1 cellular context compared by ENCODE assay signal in the genomic region with DNA sequence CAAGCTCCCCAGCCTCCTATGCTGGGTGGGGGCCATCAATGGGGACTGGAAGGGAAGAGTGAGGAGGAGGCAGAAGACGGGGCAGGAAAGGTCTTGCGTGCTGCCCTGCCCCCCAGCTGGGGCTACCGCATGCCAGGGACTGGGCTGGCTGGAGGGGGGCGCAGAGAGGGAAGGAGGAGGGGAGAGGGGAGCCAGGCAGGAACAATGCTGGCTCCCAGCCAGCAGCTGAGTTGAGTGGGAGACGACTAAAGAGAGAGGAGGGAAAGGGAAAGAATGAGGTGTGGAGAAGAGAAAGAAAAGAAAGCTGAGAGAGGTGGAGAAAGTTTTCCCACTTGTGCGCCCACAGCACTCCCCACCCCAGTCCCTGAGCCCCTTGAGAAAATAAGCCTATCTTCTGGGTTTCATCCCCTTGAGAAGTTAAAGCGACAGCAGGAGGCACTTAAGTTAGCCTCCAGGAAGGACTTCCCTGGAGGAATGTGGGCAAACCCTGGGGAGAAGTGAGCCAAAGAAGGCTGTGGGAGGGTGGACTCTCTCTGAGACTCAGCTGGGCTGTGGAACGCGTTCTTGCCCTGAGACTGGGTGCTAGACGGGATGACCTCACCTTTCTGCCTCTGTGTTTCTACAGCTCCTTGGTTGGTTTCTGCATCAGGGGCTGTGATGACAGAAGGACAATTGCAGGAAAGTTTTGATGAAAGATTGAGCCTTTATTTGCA.
TF ChIP-seq lines count a peak whose summit lies in the region.

No MANE protein-coding gene starts in this region.

TF ChIP-seq in HEK293, 187 proteins besides CTCF, POLR2A, EP300 and RAD21 (continued from another document and continues in another):
- TF ChIP-seq, protein P1, sequence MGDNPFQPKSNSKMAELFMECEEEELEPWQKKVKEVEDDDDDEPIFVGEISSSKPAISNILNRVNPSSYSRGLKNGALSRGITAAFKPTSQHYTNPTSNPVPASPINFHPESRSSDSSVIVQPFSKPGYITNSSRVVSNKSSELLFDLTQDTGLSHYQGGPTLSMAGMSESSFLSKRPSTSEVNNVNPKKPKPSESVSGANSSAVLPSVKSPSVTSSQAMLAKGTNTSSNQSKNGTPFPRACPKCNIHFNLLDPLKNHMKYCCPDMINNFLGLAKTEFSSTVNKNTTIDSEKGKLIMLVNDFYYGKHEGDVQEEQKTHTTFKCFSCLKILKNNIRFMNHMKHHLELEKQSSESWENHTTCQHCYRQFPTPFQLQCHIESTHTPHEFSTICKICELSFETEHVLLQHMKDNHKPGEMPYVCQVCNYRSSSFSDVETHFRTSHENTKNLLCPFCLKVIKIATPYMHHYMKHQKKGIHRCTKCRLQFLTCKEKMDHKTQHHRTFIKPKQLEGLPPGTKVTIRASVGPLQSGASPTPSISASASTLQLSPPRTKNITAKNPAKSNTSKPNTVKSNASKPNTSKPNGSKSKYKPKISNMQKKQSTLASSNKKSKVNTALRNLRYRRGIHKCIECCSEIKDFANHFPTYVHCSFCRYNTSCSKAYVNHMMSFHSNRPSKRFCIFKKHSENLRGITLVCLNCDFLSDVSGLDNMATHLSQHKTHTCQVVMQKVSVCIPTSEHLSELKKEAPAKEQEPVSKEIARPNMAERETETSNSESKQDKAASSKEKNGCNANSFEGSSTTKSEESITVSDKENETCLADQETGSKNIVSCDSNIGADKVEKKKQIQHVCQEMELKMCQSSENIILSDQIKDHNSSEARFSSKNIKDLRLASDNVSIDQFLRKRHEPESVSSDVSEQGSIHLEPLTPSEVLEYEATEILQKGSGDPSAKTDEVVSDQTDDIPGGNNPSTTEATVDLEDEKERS (tag by site-specific recombination; IDR thresholded peaks at IDR 0.05) = no peak
- TF ChIP-seq OVOL3 (tag by site-specific recombination; IDR thresholded peaks at IDR 0.05) = no peak
- no peak for TF ChIP-seq ZNF626 (tag by site-specific recombination; IDR thresholded peaks at IDR 0.05)
- TF ChIP-seq, protein P2, sequence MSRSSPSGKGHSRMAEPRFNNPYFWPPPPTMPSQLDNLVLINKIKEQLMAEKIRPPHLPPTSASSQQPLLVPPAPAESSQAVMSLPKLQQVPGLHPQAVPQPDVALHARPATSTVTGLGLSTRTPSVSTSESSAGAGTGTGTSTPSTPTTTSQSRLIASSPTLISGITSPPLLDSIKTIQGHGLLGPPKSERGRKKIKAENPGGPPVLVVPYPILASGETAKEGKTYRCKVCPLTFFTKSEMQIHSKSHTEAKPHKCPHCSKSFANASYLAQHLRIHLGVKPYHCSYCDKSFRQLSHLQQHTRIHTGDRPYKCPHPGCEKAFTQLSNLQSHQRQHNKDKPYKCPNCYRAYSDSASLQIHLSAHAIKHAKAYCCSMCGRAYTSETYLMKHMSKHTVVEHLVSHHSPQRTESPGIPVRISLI (tag by site-specific recombination; IDR thresholded peaks at IDR 0.05) = no peak
- no peak for TF ChIP-seq ZNF48 (tag by site-specific recombination; IDR thresholded peaks at IDR 0.05)
- TF ChIP-seq, protein P3, sequence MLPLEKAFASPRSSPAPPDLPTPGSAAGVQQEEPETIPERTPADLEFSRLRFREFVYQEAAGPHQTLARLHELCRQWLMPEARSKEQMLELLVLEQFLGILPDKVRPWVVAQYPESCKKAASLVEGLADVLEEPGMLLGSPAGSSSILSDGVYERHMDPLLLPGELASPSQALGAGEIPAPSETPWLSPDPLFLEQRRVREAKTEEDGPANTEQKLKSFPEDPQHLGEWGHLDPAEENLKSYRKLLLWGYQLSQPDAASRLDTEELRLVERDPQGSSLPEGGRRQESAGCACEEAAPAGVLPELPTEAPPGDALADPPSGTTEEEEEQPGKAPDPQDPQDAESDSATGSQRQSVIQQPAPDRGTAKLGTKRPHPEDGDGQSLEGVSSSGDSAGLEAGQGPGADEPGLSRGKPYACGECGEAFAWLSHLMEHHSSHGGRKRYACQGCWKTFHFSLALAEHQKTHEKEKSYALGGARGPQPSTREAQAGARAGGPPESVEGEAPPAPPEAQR (tag by site-specific recombination; IDR thresholded peaks at IDR 0.05) = no peak
- no peak for TF ChIP-seq HOXC10 (CRISPR knock-in tag; IDR thresholded peaks at IDR 0.05)
- TF ChIP-seq YY2 (tag by site-specific recombination; IDR thresholded peaks at IDR 0.05) = no peak
- TF ChIP-seq ZNF175 (tag by site-specific recombination; IDR thresholded peaks at IDR 0.05) = no peak
- TF ChIP-seq ZNF677 (tag by site-specific recombination; IDR thresholded peaks at IDR 0.05) = no peak
- no peak for TF ChIP-seq ZNF768 (tag by site-specific recombination; IDR thresholded peaks at IDR 0.05)
- TF ChIP-seq, protein P4, sequence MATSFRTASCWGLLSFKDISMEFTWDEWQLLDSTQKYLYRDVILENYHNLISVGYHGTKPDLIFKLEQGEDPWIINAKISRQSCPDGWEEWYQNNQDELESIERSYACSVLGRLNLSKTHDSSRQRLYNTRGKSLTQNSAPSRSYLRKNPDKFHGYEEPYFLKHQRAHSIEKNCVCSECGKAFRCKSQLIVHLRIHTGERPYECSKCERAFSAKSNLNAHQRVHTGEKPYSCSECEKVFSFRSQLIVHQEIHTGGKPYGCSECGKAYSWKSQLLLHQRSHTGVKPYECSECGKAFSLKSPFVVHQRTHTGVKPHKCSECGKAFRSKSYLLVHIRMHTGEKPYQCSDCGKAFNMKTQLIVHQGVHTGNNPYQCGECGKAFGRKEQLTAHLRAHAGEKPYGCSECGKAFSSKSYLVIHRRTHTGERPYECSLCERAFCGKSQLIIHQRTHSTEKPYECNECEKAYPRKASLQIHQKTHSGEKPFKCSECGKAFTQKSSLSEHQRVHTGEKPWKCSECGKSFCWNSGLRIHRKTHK (tag by site-specific recombination; IDR thresholded peaks at IDR 0.05) = no peak
- no peak for TF ChIP-seq ZNF585B (tag by site-specific recombination; IDR thresholded peaks at IDR 0.05)
- no peak for TF ChIP-seq ZEB2 (tag by site-specific recombination; IDR thresholded peaks at IDR 0.05)
- no peak; the same call in 1 of the 2 replicates for TF ChIP-seq ZBTB20 (tag by site-specific recombination; IDR thresholded peaks at IDR 0.05)
- TF ChIP-seq, protein P5, sequence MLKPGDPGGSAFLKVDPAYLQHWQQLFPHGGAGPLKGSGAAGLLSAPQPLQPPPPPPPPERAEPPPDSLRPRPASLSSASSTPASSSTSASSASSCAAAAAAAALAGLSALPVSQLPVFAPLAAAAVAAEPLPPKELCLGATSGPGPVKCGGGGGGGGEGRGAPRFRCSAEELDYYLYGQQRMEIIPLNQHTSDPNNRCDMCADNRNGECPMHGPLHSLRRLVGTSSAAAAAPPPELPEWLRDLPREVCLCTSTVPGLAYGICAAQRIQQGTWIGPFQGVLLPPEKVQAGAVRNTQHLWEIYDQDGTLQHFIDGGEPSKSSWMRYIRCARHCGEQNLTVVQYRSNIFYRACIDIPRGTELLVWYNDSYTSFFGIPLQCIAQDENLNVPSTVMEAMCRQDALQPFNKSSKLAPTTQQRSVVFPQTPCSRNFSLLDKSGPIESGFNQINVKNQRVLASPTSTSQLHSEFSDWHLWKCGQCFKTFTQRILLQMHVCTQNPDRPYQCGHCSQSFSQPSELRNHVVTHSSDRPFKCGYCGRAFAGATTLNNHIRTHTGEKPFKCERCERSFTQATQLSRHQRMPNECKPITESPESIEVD (tag by site-specific recombination; IDR thresholded peaks at IDR 0.05) = no peak
- TF ChIP-seq, protein P6, sequence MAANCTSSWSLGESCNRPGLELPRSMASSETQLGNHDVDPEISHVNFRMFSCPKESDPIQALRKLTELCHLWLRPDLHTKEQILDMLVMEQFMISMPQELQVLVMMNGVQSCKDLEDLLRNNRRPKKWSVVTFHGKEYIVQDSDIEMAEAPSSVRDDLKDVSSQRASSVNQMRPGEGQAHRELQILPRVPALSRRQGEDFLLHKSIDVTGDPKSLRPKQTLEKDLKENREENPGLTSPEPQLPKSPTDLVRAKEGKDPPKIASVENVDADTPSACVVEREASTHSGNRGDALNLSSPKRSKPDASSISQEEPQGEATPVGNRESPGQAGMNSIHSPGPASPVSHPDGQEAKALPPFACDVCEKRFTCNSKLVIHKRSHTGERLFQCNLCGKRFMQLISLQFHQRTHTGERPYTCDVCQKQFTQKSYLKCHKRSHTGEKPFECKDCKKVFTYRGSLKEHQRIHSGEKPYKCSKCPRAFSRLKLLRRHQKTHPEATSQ (tag by site-specific recombination; IDR thresholded peaks at IDR 0.05) = 0 out of 2 replicates have a peak, but pooled peaks have one; percentile 10
- TF ChIP-seq ZNF404 (tag by site-specific recombination; IDR thresholded peaks at IDR 0.05) = no peak
- no peak for TF ChIP-seq ZNF792 (tag by site-specific recombination; IDR thresholded peaks at IDR 0.05)
- TF ChIP-seq ZNF707 (tag by site-specific recombination; IDR thresholded peaks at IDR 0.05) = no peak
- no peak for TF ChIP-seq ZNF423 (tag by site-specific recombination; IDR thresholded peaks at IDR 0.05)
- TF ChIP-seq KLF9 (tag by site-specific recombination; IDR thresholded peaks at IDR 0.05; ENCODE audit: low read depth) = no peak
- 0 out of 2 replicates have a peak, but pooled peaks have one; percentile 15 for TF ChIP-seq ZBTB8A (tag by site-specific recombination; IDR thresholded peaks at IDR 0.05)
- no peak for TF ChIP-seq ZNF221 (tag by site-specific recombination; IDR thresholded peaks at IDR 0.05; ENCODE audit: borderline replicate concordance)
- TF ChIP-seq, protein P7, sequence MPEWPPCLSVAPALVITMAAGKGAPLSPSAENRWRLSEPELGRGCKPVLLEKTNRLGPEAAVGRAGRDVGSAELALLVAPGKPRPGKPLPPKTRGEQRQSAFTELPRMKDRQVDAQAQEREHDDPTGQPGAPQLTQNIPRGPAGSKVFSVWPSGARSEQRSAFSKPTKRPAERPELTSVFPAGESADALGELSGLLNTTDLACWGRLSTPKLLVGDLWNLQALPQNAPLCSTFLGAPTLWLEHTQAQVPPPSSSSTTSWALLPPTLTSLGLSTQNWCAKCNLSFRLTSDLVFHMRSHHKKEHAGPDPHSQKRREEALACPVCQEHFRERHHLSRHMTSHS (tag by site-specific recombination; IDR thresholded peaks at IDR 0.05) = no peak
- no peak for TF ChIP-seq ZNF654 (tag by site-specific recombination; IDR thresholded peaks at IDR 0.05; ENCODE audit: low read depth)
- TF ChIP-seq ZNF23 (tag by site-specific recombination; IDR thresholded peaks at IDR 0.05; ENCODE audit: borderline replicate concordance) = no peak
- no peak for TF ChIP-seq ZBTB17 (tag by site-specific recombination; IDR thresholded peaks at IDR 0.05)
- TF ChIP-seq, protein P8, sequence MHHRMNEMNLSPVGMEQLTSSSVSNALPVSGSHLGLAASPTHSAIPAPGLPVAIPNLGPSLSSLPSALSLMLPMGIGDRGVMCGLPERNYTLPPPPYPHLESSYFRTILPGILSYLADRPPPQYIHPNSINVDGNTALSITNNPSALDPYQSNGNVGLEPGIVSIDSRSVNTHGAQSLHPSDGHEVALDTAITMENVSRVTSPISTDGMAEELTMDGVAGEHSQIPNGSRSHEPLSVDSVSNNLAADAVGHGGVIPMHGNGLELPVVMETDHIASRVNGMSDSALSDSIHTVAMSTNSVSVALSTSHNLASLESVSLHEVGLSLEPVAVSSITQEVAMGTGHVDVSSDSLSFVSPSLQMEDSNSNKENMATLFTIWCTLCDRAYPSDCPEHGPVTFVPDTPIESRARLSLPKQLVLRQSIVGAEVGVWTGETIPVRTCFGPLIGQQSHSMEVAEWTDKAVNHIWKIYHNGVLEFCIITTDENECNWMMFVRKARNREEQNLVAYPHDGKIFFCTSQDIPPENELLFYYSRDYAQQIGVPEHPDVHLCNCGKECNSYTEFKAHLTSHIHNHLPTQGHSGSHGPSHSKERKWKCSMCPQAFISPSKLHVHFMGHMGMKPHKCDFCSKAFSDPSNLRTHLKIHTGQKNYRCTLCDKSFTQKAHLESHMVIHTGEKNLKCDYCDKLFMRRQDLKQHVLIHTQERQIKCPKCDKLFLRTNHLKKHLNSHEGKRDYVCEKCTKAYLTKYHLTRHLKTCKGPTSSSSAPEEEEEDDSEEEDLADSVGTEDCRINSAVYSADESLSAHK (tag by site-specific recombination; IDR thresholded peaks at IDR 0.05) = no peak
- no peak for TF ChIP-seq SCRT2 (tag by site-specific recombination; IDR thresholded peaks at IDR 0.05)
- TF ChIP-seq, protein P9, sequence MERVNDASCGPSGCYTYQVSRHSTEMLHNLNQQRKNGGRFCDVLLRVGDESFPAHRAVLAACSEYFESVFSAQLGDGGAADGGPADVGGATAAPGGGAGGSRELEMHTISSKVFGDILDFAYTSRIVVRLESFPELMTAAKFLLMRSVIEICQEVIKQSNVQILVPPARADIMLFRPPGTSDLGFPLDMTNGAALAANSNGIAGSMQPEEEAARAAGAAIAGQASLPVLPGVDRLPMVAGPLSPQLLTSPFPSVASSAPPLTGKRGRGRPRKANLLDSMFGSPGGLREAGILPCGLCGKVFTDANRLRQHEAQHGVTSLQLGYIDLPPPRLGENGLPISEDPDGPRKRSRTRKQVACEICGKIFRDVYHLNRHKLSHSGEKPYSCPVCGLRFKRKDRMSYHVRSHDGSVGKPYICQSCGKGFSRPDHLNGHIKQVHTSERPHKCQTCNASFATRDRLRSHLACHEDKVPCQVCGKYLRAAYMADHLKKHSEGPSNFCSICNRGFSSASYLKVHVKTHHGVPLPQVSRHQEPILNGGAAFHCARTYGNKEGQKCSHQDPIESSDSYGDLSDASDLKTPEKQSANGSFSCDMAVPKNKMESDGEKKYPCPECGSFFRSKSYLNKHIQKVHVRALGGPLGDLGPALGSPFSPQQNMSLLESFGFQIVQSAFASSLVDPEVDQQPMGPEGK (tag by site-specific recombination; IDR thresholded peaks at IDR 0.05) = peak; percentile 68
- no peak for TF ChIP-seq ZNF155 (tag by site-specific recombination; IDR thresholded peaks at IDR 0.05)
- TF ChIP-seq ZNF529 (tag by site-specific recombination; IDR thresholded peaks at IDR 0.05; ENCODE audit: insufficient replicate concordance) = no peak
- no peak for TF ChIP-seq SP2 (tag by site-specific recombination; IDR thresholded peaks at IDR 0.05)
- no peak for TF ChIP-seq ZNF132 (tag by site-specific recombination; IDR thresholded peaks at IDR 0.05; ENCODE audit: borderline replicate concordance)
- no peak for TF ChIP-seq ZNF747 (tag by site-specific recombination; IDR thresholded peaks at IDR 0.05)
- peak; percentile 50; the same call in 1 of the 2 replicates for TF ChIP-seq ZNF133 (tag by site-specific recombination; IDR thresholded peaks at IDR 0.05)
- TF ChIP-seq ZNF248 (tag by site-specific recombination; IDR thresholded peaks at IDR 0.05) = no peak
- TF ChIP-seq ZBTB1 (tag by site-specific recombination; IDR thresholded peaks at IDR 0.05) = no peak
- TF ChIP-seq ZNF571 (tag by site-specific recombination; IDR thresholded peaks at IDR 0.05) = no peak
- no peak for TF ChIP-seq ZNF76 (tag by site-specific recombination; IDR thresholded peaks at IDR 0.05; ENCODE audit: borderline replicate concordance, low read depth)
- no peak for TF ChIP-seq ZNF433 (tag by site-specific recombination; IDR thresholded peaks at IDR 0.05; ENCODE audit: low read depth)
- TF ChIP-seq, protein P10, sequence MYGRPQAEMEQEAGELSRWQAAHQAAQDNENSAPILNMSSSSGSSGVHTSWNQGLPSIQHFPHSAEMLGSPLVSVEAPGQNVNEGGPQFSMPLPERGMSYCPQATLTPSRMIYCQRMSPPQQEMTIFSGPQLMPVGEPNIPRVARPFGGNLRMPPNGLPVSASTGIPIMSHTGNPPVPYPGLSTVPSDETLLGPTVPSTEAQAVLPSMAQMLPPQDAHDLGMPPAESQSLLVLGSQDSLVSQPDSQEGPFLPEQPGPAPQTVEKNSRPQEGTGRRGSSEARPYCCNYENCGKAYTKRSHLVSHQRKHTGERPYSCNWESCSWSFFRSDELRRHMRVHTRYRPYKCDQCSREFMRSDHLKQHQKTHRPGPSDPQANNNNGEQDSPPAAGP (tag by site-specific recombination; IDR thresholded peaks at IDR 0.05) = 0 out of 2 replicates have a peak, but pooled peaks have one; percentile 43
- TF ChIP-seq ZNF777 (tag by site-specific recombination; IDR thresholded peaks at IDR 0.05; ENCODE audit: borderline replicate concordance) = peak; percentile 33; the same call in 1 of the 2 replicates
- no peak for TF ChIP-seq ZNF311 (tag by site-specific recombination; IDR thresholded peaks at IDR 0.05; ENCODE audit: borderline replicate concordance)
